ENCODE assay signal across 8 cellular contexts in genomic region chr1:55213885-55214213, GRCh38. TPM values are rescaled to one million over a fixed set of nuclear protein-coding genes. Genes with fewer than 3 reads are reported as not detected.
DNase-seq lines count a peak whose midpoint lies in the region; ATAC-seq, FAIRE-seq and TF ChIP-seq lines count a peak whose summit lies in the region.

No MANE protein-coding gene starts in this region.

- no peaks in the 10 kb centered on the region for H3K9me1 ChIP-seq in K562 (ENCODE audit: control insufficient read depth, insufficient read depth, low read length)

- H3K9ac ChIP-seq in K562 (ENCODE audit: insufficient read depth in 1 of 2, low read depth in 2 of 2, low read length in 2 of 2) (peak overlapping the region; percentile 91 to 100; a peak in 3 of 4 replicates), mesendoderm (ENCODE audit: low read length) (peak overlapping the region; percentile 99)

- no peaks in the 10 kb centered on the region for H4K20me1 ChIP-seq in K562 (replicated peaks; ENCODE audit: control insufficient read depth, insufficient read depth, low read length)

- H3K4me3 ChIP-seq in ACC112 (ENCODE audit: low read depth, low read length) (peak overlapping the region; percentile 98), K562 (peak overlapping the region; percentile 80), mesendoderm (ENCODE audit: low read length) (peak overlapping the region; percentile 51), urinary bladder (ENCODE audit: low read depth, low read length) (peak overlapping the region; percentile 98)

- H3K36me3 ChIP-seq in ACC112 (ENCODE audit: insufficient read depth, low read length) (no peaks in the 10 kb centered on the region), K562 (ENCODE audit: control insufficient read depth, insufficient read depth, low read length) (peaks cover 13% of the 10 kb centered on the region), mesendoderm (ENCODE audit: control insufficient read depth, insufficient read depth, low read length) (no peaks in the 10 kb centered on the region), urinary bladder (ENCODE audit: insufficient read depth) (no peaks in the 10 kb centered on the region)

- no peak overlapping the region for H3K23ac ChIP-seq in mesendoderm (ENCODE audit: low read length)

- H4K5ac ChIP-seq in mesendoderm (ENCODE audit: low read length): no peak overlapping the region

- ATAC-seq in K562 (peak; percentile 42), HG03095 (IDR thresholded peaks at IDR 0.05; ENCODE audit: unreplicated experiment) (no peak)

- H3K9me3 ChIP-seq in K562 (replicated peaks; ENCODE audit: control insufficient read depth, insufficient read depth, low read depth, low read length): no peaks in the 10 kb centered on the region

- TF ChIP-seq CTCF in K562 (IDR thresholded peaks at IDR 0.05 in 2 of 3, conservative IDR thresholded peaks at IDR 0.05 in 1 of 3; ENCODE audit: insufficient read depth in 2 of 3, low read depth in 1 of 3, low read length in 3 of 3): no peak

- peaks cover 68% of the 10 kb centered on the region for H3K79me2 ChIP-seq in ACC112 (ENCODE audit: control insufficient read depth, insufficient read depth, low read length, unreplicated experiment)
- peaks cover 80% of the 10 kb centered on the region for H3K79me2 ChIP-seq in K562 (ENCODE audit: control insufficient read depth, insufficient read depth, low read length)
- peaks cover 36% of the 10 kb centered on the region for H3K79me2 ChIP-seq in mesendoderm (ENCODE audit: control insufficient read depth, insufficient read depth, low read length)

- peak overlapping the region; percentile 84 for H3K4me2 ChIP-seq in K562 (ENCODE audit: insufficient read depth, low read length)
- H3K4me2 ChIP-seq in mesendoderm (ENCODE audit: low read length): peak overlapping the region; percentile 43

- POLR2A ChIA-PET in K562 (lab: Yijun Ruan, JAX): interaction anchor here (0.7 to 3.9 kb wide), 11 partner anchors 8 to 588 kb away, joined by 3 to 23 read pairs (median 5); no protein-coding TSS in a partner anchor

- H2BK120ac ChIP-seq in mesendoderm (ENCODE audit: low read depth, low read length): no peak overlapping the region

- H3K27ac ChIP-seq in ACC112 (ENCODE audit: low read depth, low read length) (0 out of 2 replicates have a peak overlapping the region, but pooled peaks have one; percentile 71), K562 (ENCODE audit: extremely low read depth, low read depth, low read length) (peak overlapping the region; percentile 94), mesendoderm (ENCODE audit: low read depth, low read length) (peak overlapping the region; percentile 100), urinary bladder (ENCODE audit: low read depth) (no peak overlapping the region)

- peak overlapping the region; percentile 85 for H3K4ac ChIP-seq in mesendoderm (ENCODE audit: low read depth, low read length)

- no peak overlapping the region for H2BK5ac ChIP-seq in mesendoderm (ENCODE audit: low read length)

- no TSS peak for BruUV-seq in K562 (replicated peaks; lab: Mats Ljungman, UMichigan)

- no peak for TF ChIP-seq RAD21 in K562 (CRISPR knock-in tag; conservative IDR thresholded peaks at IDR 0.05 in 1 of 2, IDR thresholded peaks at IDR 0.05 in 1 of 2)

- in situ Hi-C loops in KBM-7 (cut with MboI; ENCODE audit: low pct_unique_long_range_greater_than_20kb, low sequenced_read_pairs): no loop called here
- in situ Hi-C loops in K562 (cut with MboI): no loop called here

- no peak for FAIRE-seq in K562 (lab: Jason Lieb, UNC)

- peaks cover 3% of the 10 kb centered on the region for H3K79me1 ChIP-seq in mesendoderm (ENCODE audit: low read length)

- WGBS in K562 (ENCODE audit: insufficient coverage, low coverage, missing lambda C conversion rate): under 1% methylated on average over 8 of the region's 8 CpGs
- WGBS in mesendoderm (ENCODE audit: extremely low coverage, insufficient coverage, low lambda C conversion rate): no CpG with 5 or more reads among the region's 8 CpGs
- 17% methylated on average over 8 of the region's 8 CpGs for WGBS in urinary bladder

- peak overlapping the region; percentile 100 for H3K56ac ChIP-seq in mesendoderm (ENCODE audit: low read length)

- no peak for TF ChIP-seq POLR2A in K562 (conservative IDR thresholded peaks at IDR 0.05)

- peak overlapping the region; percentile 95 for H3K18ac ChIP-seq in mesendoderm (ENCODE audit: low read length)

- DNase-seq in KBM-7 (peak; percentile 34), K562 (ENCODE audit: extremely low read depth in 1 of 4, low spot score in 3 of 4) (no peak), mesendoderm (no peak), GDM1 (lab: John Stamatoyannopoulos, UW) (no peak), NCI-H2196 treated with DMSO at 0.1 percent for 48 hours (lab: John Stamatoyannopoulos, UW; ENCODE audit: unreplicated experiment) (no peak)

- no peak overlapping the region for H2AK5ac ChIP-seq in mesendoderm (ENCODE audit: low read length)

- peaks cover 51% of the 10 kb centered on the region for H3K4me1 ChIP-seq in ACC112 (ENCODE audit: control insufficient read depth, insufficient read depth, low read length, unreplicated experiment)
- peaks cover 15 to 38% of the 10 kb centered on the region in 2 experiments for H3K4me1 ChIP-seq in K562 (replicated peaks in 1 of 2; ENCODE audit: control insufficient read depth in 2 of 2, insufficient read depth in 2 of 2, low read length in 2 of 2)
- peaks cover 3% of the 10 kb centered on the region for H3K4me1 ChIP-seq in mesendoderm (ENCODE audit: control insufficient read depth, low read depth, low read length)
- H3K4me1 ChIP-seq in urinary bladder (ENCODE audit: insufficient read depth): peaks cover 4% of the 10 kb centered on the region

- H2AFZ ChIP-seq in ACC112 (ENCODE audit: low read length, unreplicated experiment): no peak overlapping the region
- peak overlapping the region; percentile 64; the same call in 1 of the 2 replicates for H2AFZ ChIP-seq in K562 (ENCODE audit: low read depth, low read length)

- CTCF ChIA-PET in K562 (lab: Yijun Ruan, JAX; ENCODE audit: low intra/inter-chr PET ratio): interaction anchor here (0.6 kb wide), 1 partner anchor 1137 kb away, joined by 3 read pairs; no protein-coding TSS in a partner anchor

- H4K8ac ChIP-seq in mesendoderm (ENCODE audit: low read depth, low read length): no peak overlapping the region

- intact Hi-C loops in K562 (cut with micrococcal nuclease): loop anchor here (2.0 to 5.0 kb wide), 4 partner anchors 37 to 73 kb away; no protein-coding TSS in a partner anchor

- no peaks in the 10 kb centered on the region for H3K27me3 ChIP-seq in ACC112 (ENCODE audit: insufficient read depth, low read length)
- no peaks in the 10 kb centered on the region for H3K27me3 ChIP-seq in K562 (ENCODE audit: control insufficient read depth in 2 of 2, insufficient read depth in 2 of 2, low read length in 2 of 2)
- H3K27me3 ChIP-seq in mesendoderm (ENCODE audit: insufficient read depth, low read length, poor library complexity): no peaks in the 10 kb centered on the region

- no peak for TF ChIP-seq EP300 in K562 (IDR thresholded peaks at IDR 0.05; ENCODE audit: low read length)

- H2BK15ac ChIP-seq in mesendoderm (replicated peaks; ENCODE audit: low read depth): no peak overlapping the region

TF ChIP-seq in K562, 482 proteins besides CTCF, POLR2A, EP300 and RAD21 (continues in another document):
- TF ChIP-seq ZBTB7A (IDR thresholded peaks at IDR 0.05; ENCODE audit: borderline replicate concordance, control insufficient read depth, low read depth, low read length): peak; percentile 86; the same call in 1 of the 2 replicates
- no peak for TF ChIP-seq MAFG (tag; conservative IDR thresholded peaks at IDR 0.05)
- no peak for TF ChIP-seq RBM39 (optimal IDR thresholded peaks at IDR 0.05; ENCODE audit: low read depth, low read length)

RNA-seq across cellular contexts. Expression of gene USP24, which starts 1.3 kb away (rescaled TPM):
- 62.0 and 200 TPM in 2 replicates for total RNA-seq in K562 (2011; cell fraction: chromatin; rRNA removed; ENCODE audit: low replicate concordance)
- 24.7 and 42.9 TPM in 2 replicates for total RNA-seq in K562 (2011; cell fraction: nucleolus; rRNA removed)
- 66.4 and 102 TPM in 2 replicates for total RNA-seq in K562 (2011; cell fraction: nucleoplasm; rRNA removed)
- total RNA-seq in K562 (2014; rRNA removed) (33.9 and 36.8 TPM in 2 replicates), K562 (2014; rRNA removed; fragmentation: Illumina TruSeq; extraction: Trizol) (54.5 and 56.4 TPM in 2 replicates), K562 (2015; rRNA removed; fragmentation: Illumina TruSeq; extraction: Trizol) (57.6 and 62.6 TPM in 2 replicates), K562 (2021) (40.5 and 43.4 TPM in 2 replicates), urinary bladder (74.4 TPM)
- polyA plus RNA-seq in K562 (2011; rRNA removed) (22.0 and 31.3 TPM in 2 replicates), K562 (2014; fragmentation: Illumina TruSeq; extraction: Trizol) (38.2 and 43.5 TPM in 2 replicates), K562 (2014; fragmentation: Nextera tagmentation; extraction: Ambion mirVana) (10 to 100 TPM in 1 of 2 experiments, 1 to 10 TPM in 1; 7.7 to 14.1 TPM), K562 (2014; rRNA removed) (25.7 and 32.9 TPM in 2 replicates), urinary bladder (11.9 TPM)
- 14.2 and 17.7 TPM in 2 replicates for polyA plus RNA-seq in K562 (2011; cell fraction: cytosol; rRNA removed)
- polyA plus RNA-seq in K562 (2011; cell fraction: nucleus; rRNA removed): 47.1 and 49.3 TPM in 2 replicates
- polyA plus RNA-seq in K562 (2012): 23.4 and 27.9 TPM in 2 replicates
- 109 and 122 TPM in 2 replicates for polyA minus RNA-seq in K562 (2011; rRNA and poly(A)+ RNA removed)
- 32.7 and 45.0 TPM in 2 replicates for polyA minus RNA-seq in K562 (2011; cell fraction: cytosol; rRNA and poly(A)+ RNA removed)
- polyA minus RNA-seq in K562 (2011; cell fraction: nucleus; rRNA and poly(A)+ RNA removed): 65.6 and 111 TPM in 2 replicates
- 15.3 TPM for polyA plus RNA-seq in mesendoderm (2013, experiment 1 of 2)
- 14.4 TPM for polyA plus RNA-seq in mesendoderm (2013, experiment 2 of 2)
